ENCODE assay signal across 8 cellular contexts in the genomic region with DNA sequence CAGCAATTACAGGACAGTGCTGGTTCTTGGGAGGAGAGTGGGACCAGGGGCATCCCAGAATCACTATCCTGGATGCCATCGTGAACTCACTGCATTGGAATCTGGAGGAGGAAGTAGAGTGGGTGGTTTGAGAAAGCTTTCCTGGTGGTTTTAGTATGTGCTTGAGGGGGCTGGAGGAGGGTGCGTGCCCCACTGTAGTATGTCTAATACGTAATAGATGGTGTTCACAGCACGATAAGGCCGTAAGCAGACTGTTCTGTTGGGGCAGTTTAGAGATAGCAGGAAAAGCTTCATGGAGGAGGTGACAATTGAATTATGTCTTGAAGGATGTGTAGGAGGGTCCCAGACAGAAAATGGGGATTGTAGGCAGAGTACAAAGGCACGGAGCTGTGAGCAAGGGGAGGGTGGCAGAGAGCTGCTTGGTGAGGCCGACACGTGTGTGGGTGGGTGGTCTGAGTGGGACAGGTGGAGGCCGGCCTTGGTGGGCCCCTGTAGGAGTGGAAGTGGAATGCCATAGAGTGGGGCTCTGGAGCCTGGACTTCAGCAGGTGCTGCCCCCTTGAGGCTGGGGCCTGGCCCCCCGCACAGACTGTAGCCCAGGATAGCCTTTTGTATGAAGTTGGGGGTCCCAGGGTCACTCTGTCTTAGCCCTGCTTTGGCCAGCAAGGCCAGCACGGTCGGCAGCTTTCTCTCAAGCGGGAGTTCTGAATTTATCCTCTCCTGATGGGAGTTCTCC. TPM values are rescaled to one million over a fixed set of nuclear protein-coding genes. Genes with fewer than 3 reads are reported as not detected.
DNase-seq lines count a peak whose midpoint lies in the region; ATAC-seq and TF ChIP-seq lines count a peak whose summit lies in the region.

No MANE protein-coding gene starts in this region.

- no peaks in the 10 kb centered on the region for H3K9me3 Mint-ChIP-seq in activated T-cell treated with anti-CD3 and anti-CD28 coated beads, Interleukin-2, amount 50 U/mL, for 4 hours
- no peaks in the 10 kb centered on the region for H3K9me3 Mint-ChIP-seq in activated T-cell treated with anti-CD3 and anti-CD28 coated beads, Interleukin-2, amount 50 U/mL, for 72 hours

- peak; percentile 26 to 52 (median 34) for TF ChIP-seq CTCF in heart left ventricle (IDR thresholded peaks at IDR 0.05)
- peak; percentile 18 for TF ChIP-seq CTCF in thoracic aorta (IDR thresholded peaks at IDR 0.05)

- H3K4me1 Mint-ChIP-seq in activated T-cell treated with anti-CD3 and anti-CD28 coated beads, Interleukin-2, amount 50 U/mL, for 4 hours (ENCODE audit: low read depth): peaks cover 69% of the 10 kb centered on the region
- peaks cover 79% of the 10 kb centered on the region for H3K4me1 Mint-ChIP-seq in activated T-cell treated with anti-CD3 and anti-CD28 coated beads, Interleukin-2, amount 50 U/mL, for 72 hours (ENCODE audit: low read depth)

- H3K27me3 ChIP-seq in heart left ventricle (no peaks in the 10 kb centered on the region), thoracic aorta (replicated peaks; ENCODE audit: insufficient read depth) (no peaks in the 10 kb centered on the region)

- intact Hi-C loops in heart left ventricle (cut with DNase I): loop anchor here in 2 of 10 donors (5.0 kb wide), 1 partner anchor 35 kb away; a partner anchor contains a TSS

- DNase-seq in activated T-cell treated with anti-CD3 and anti-CD28 coated beads, Interleukin-2, amount 50 U/mL, for 4 hours: peak; percentile 18
- DNase-seq in activated T-cell treated with anti-CD3 and anti-CD28 coated beads, Interleukin-2, amount 50 U/mL, for 72 hours: no peak
- peak in 1 of 5 donors; percentile 21 for DNase-seq in heart left ventricle
- no peak for DNase-seq in thoracic aorta (ENCODE audit: low spot score)
- no peak for DNase-seq in SIG-M5 (lab: John Stamatoyannopoulos, UW)
- DNase-seq in DMS114 treated with DMSO at 0.1 percent for 48 hours (lab: John Stamatoyannopoulos, UW; ENCODE audit: unreplicated experiment): no peak

- H3K9me3 ChIP-seq in heart left ventricle (no peaks in the 10 kb centered on the region), thoracic aorta (no peaks in the 10 kb centered on the region)

- no peak for ATAC-seq in activated T-cell treated with anti-CD3 and anti-CD28 coated beads, Interleukin-2, amount 50 U/mL, for 4 hours
- no peak for ATAC-seq in activated T-cell treated with anti-CD3 and anti-CD28 coated beads, Interleukin-2, amount 50 U/mL, for 72 hours (replicated peaks in 1 of 2)
- ATAC-seq in SK-N-SH treated with all-trans-retinoic acid at 6 μM for 48 hours (peak; percentile 72), heart left ventricle (peak; percentile 35 to 57 (median 50)), thoracic aorta (ENCODE audit: insufficient number of reproducible peaks, low FRiP score, low read depth) (no peak), GM21390 (IDR thresholded peaks at IDR 0.05; ENCODE audit: unreplicated experiment) (no peak)

- no peaks in the 10 kb centered on the region for H3K27me3 Mint-ChIP-seq in activated T-cell treated with anti-CD3 and anti-CD28 coated beads, Interleukin-2, amount 50 U/mL, for 4 hours (ENCODE audit: low read depth)
- no peaks in the 10 kb centered on the region for H3K27me3 Mint-ChIP-seq in activated T-cell treated with anti-CD3 and anti-CD28 coated beads, Interleukin-2, amount 50 U/mL, for 72 hours (ENCODE audit: low read depth)

- peak overlapping the region; percentile 57 for H3K4me3 Mint-ChIP-seq in activated T-cell treated with anti-CD3 and anti-CD28 coated beads, Interleukin-2, amount 50 U/mL, for 4 hours
- H3K4me3 Mint-ChIP-seq in activated T-cell treated with anti-CD3 and anti-CD28 coated beads, Interleukin-2, amount 50 U/mL, for 72 hours: peak overlapping the region in 1 of 2 donors; percentile 28

- H3K27ac Mint-ChIP-seq in activated T-cell treated with anti-CD3 and anti-CD28 coated beads, Interleukin-2, amount 50 U/mL, for 72 hours: no peak overlapping the region

- peaks cover 0 to 50% (median 7%) of the 10 kb centered on the region in 9 donors for H3K36me3 ChIP-seq in heart left ventricle
- H3K36me3 ChIP-seq in thoracic aorta: no peaks in the 10 kb centered on the region

- peak overlapping the region in 1 of 12 donors; percentile 31 for H3K27ac ChIP-seq in heart left ventricle
- H3K27ac ChIP-seq in thoracic aorta: no peak overlapping the region

- peaks cover 0 to 43% (median 0%) of the 10 kb centered on the region in 12 donors for H3K4me1 ChIP-seq in heart left ventricle
- no peaks in the 10 kb centered on the region for H3K4me1 ChIP-seq in thoracic aorta (ENCODE audit: control insufficient read depth in 1 of 2, low read depth in 2 of 2)

- no peak overlapping the region for H3K4me3 ChIP-seq in heart left ventricle
- no peak overlapping the region for H3K4me3 ChIP-seq in thoracic aorta

- TF ChIP-seq POLR2A in heart left ventricle (IDR thresholded peaks at IDR 0.05): no peak

- peaks cover 22% of the 10 kb centered on the region for H3K36me3 Mint-ChIP-seq in activated T-cell treated with anti-CD3 and anti-CD28 coated beads, Interleukin-2, amount 50 U/mL, for 4 hours (ENCODE audit: insufficient read depth)
- H3K36me3 Mint-ChIP-seq in activated T-cell treated with anti-CD3 and anti-CD28 coated beads, Interleukin-2, amount 50 U/mL, for 72 hours (ENCODE audit: insufficient read depth in 2 of 2): peaks cover 1 to 2% of the 10 kb centered on the region in 2 donors

- 85 to 92% (median 88%) methylated on average over 13 of the region's 13 CpGs for WGBS in heart left ventricle, 4 donors

TF ChIP-seq in SK-N-SH treated with all-trans-retinoic acid at 6 μM for 48 hours, 23 proteins besides CTCF, POLR2A, EP300 and RAD21:
- TF ChIP-seq ESRRG (CRISPR knock-in tag; IDR thresholded peaks at IDR 0.05) (no peak), ZFP3 (CRISPR knock-in tag; IDR thresholded peaks at IDR 0.05) (peak; percentile 96)

RNA-seq across cellular contexts. Expression of a gene that starts 37.0 kb away (rescaled TPM):
- 10 to 100 TPM; 20.7 to 28.7 (median 24.1) TPM for total RNA-seq in activated T-cell treated with anti-CD3 and anti-CD28 coated beads, Interleukin-2, amount 50 U/mL, for 4 hours
- total RNA-seq in activated T-cell treated with anti-CD3 and anti-CD28 coated beads, Interleukin-2, amount 50 U/mL, for 72 hours: 10 to 100 TPM in 1 of 2 donors, 1 to 10 TPM in 1; 5.7 to 12.6 TPM
- total RNA-seq in heart left ventricle (10 to 100 TPM in 6 of 9 donors, 1 to 10 TPM in 3; 5.7 to 26.6 (median 13.1) TPM), thoracic aorta (10 to 100 TPM; 25.8 to 48.3 TPM)
- polyA plus RNA-seq in heart left ventricle: 1 to 10 TPM; 3.4 to 8.6 TPM

RNA-seq across cellular contexts. Expression of a gene that starts 59.8 kb away (rescaled TPM):
- not detected for total RNA-seq in activated T-cell treated with anti-CD3 and anti-CD28 coated beads, Interleukin-2, amount 50 U/mL, for 4 hours
- total RNA-seq in activated T-cell treated with anti-CD3 and anti-CD28 coated beads, Interleukin-2, amount 50 U/mL, for 72 hours: under 1 TPM in 1 of 2 donors, not detected in 1; 0.86 TPM
- total RNA-seq in heart left ventricle (1 to 10 TPM in 8 of 9 donors, under 1 TPM in 1; 0.71 to 3.4 (median 1.8) TPM), thoracic aorta (10 to 100 TPM in 1 of 2 donors, 1 to 10 TPM in 1; 1.1 to 28.0 TPM)
- 1 to 10 TPM; 2.9 to 3.0 TPM for polyA plus RNA-seq in heart left ventricle

Comparison
In these comparisons a context has a peak if more than half of its experiments do, and no peak if none do; other contexts are left out.
1. ATAC-seq: peak in SK-N-SH treated with all-trans-retinoic acid at 6 μM for 48 hours (single experiment) and heart left ventricle (4 of 4); none in activated T-cell treated with anti-CD3 and anti-CD28 coated beads, Interleukin-2, amount 50 U/mL, for 4 hours (0 of 2), activated T-cell treated with anti-CD3 and anti-CD28 coated beads, Interleukin-2, amount 50 U/mL, for 72 hours (0 of 2), thoracic aorta (single experiment) and GM21390 (single experiment).